Comparison of ENCODE assay signal across 27 cellular contexts in genomic region chr6:34571388-34571787, GRCh38. TPM values are rescaled to one million over a fixed set of nuclear protein-coding genes. Genes with fewer than 3 reads are reported as not detected.
"Had no signal": no experiment of that assay in that cellular context is flagged by ENCODE, and none has a peak within 500 bp of the region (broad histone marks: within the 10 kb centered on the region; RNA-seq: fewer than 3 reads in every experiment).

No MANE protein-coding gene starts in this region.

- H3K27ac Mint-ChIP-seq: activated naive CD4-positive, alpha-beta T cell treated with anti-CD3 and anti-CD28 coated beads for 36 hours; nephron progenitor cell; T-helper 2 cell treated with Interferon-gamma antibody and Interleukin-4, amounts not matched to agents 5 μg/mL and 100 μg/mL, for 36 hours had no signal

- H2AFZ ChIP-seq: parathyroid adenoma had no signal

- H3K36me3 ChIP-seq: brain microvascular endothelial cell, heart right ventricle, left lung, spleen, tibial nerve had no signal

- H3K9ac ChIP-seq: parathyroid adenoma had no signal

- H3K9me3 Mint-ChIP-seq: activated naive CD4-positive, alpha-beta T cell treated with anti-CD3 and anti-CD28 coated beads for 36 hours; nephron progenitor cell; T-helper 2 cell treated with Interferon-gamma antibody and Interleukin-4, amounts not matched to agents 5 μg/mL and 100 μg/mL, for 36 hours had no signal

- H3K27ac ChIP-seq: brain microvascular endothelial cell, heart right ventricle, left lung, parathyroid adenoma, psoas muscle, spleen, tibial nerve had no signal

- H3K79me2 ChIP-seq: parathyroid adenoma had no signal

- H3K4me3 ChIP-seq: heart right ventricle, left lung, psoas muscle, spleen, tibial nerve had no signal

- DNase-seq: activated CD4-positive, alpha-beta T cell treated with anti-CD3 and anti-CD28 coated beads for 48 hours; activated CD4-positive, alpha-beta T cell treated with anti-CD3 and anti-CD28 coated beads, Interleukin-2, amount 50 U/mL, for 48 hours; activated CD8-positive, alpha-beta memory T cell treated with anti-CD3 and anti-CD28 coated beads for 24 hours; activated effector memory CD4-positive, alpha-beta T cell treated with Interleukin-2 at 50 U/mL for 16 hours; activated naive CD4-positive, alpha-beta T cell treated with anti-CD3 and anti-CD28 coated beads for 36 hours; amniotic stem cell; brain microvascular endothelial cell; caudate nucleus; foreskin melanocyte; left lung; naive B cell; nephron progenitor cell; nucleus accumbens; spleen; stimulated activated naive CD4-positive, alpha-beta T cell; T-helper 1 cell had no signal

- H3K36me3 Mint-ChIP-seq: naive B cell had no signal

- H3K9me3 ChIP-seq: heart right ventricle, left lung, psoas muscle, spleen, tibial nerve had no signal

- FAIRE-seq: astrocyte, endothelial cell of umbilical vein, islet of Langerhans had no signal

- ATAC-seq: left lung, psoas muscle had no signal

- H3K4me1 ChIP-seq: heart right ventricle, left lung, parathyroid adenoma, psoas muscle, spleen, tibial nerve had no signal

- H3K27me3 ChIP-seq: brain microvascular endothelial cell had no signal

- H3K4me3 Mint-ChIP-seq: activated naive CD4-positive, alpha-beta T cell treated with anti-CD3 and anti-CD28 coated beads for 36 hours; nephron progenitor cell; T-helper 2 cell treated with Interferon-gamma antibody and Interleukin-4, amounts not matched to agents 5 μg/mL and 100 μg/mL, for 36 hours had no signal

RNA-seq across cellular contexts. Expression of gene SPDEF, which starts 15.3 kb away (rescaled TPM):
- total RNA-seq: endothelial cell of umbilical vein, glomerular endothelial cell, lung microvascular endothelial cell, temporal lobe, tibial nerve had no signal
- polyA plus RNA-seq: endothelial cell of umbilical vein had no signal
